1 cellular context compared by ENCODE assay signal in genomic region chr14:23034498-23035302, GRCh38.
TF ChIP-seq lines count a peak whose summit lies in the region.

Gene PSMB5 (minus strand): TSS chr14:23034900. CDS start chr14:23034881, 19 bp downstream.

TF ChIP-seq in K562, 482 proteins besides CTCF, POLR2A, EP300 and RAD21 (continued from another document and continues in another):
- no peak for TF ChIP-seq CUX1 (CRISPR knock-in tag; IDR thresholded peaks at IDR 0.05)
- TF ChIP-seq KDM1A (IDR thresholded peaks at IDR 0.05): no peak
- TF ChIP-seq SP2 (IDR thresholded peaks at IDR 0.05; ENCODE audit: extremely low read depth, low read depth, low read length, poor library complexity, severe bottlenecking): no peak
- TF ChIP-seq ZNF507 (tag; conservative IDR thresholded peaks at IDR 0.05): no peak
- peak; percentile 79 for TF ChIP-seq MAFF (IDR thresholded peaks at IDR 0.05; ENCODE audit: low read length)
- no peak for TF ChIP-seq ZNF695 (CRISPR knock-in tag; IDR thresholded peaks at IDR 0.05)
- TF ChIP-seq ZNF282 (CRISPR knock-in tag; IDR thresholded peaks at IDR 0.05): no peak
- TF ChIP-seq, protein P1, sequence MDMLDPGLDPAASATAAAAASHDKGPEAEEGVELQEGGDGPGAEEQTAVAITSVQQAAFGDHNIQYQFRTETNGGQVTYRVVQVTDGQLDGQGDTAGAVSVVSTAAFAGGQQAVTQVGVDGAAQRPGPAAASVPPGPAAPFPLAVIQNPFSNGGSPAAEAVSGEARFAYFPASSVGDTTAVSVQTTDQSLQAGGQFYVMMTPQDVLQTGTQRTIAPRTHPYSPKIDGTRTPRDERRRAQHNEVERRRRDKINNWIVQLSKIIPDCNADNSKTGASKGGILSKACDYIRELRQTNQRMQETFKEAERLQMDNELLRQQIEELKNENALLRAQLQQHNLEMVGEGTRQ (CRISPR knock-in tag; IDR thresholded peaks at IDR 0.05): no peak
- TF ChIP-seq, protein P2, sequence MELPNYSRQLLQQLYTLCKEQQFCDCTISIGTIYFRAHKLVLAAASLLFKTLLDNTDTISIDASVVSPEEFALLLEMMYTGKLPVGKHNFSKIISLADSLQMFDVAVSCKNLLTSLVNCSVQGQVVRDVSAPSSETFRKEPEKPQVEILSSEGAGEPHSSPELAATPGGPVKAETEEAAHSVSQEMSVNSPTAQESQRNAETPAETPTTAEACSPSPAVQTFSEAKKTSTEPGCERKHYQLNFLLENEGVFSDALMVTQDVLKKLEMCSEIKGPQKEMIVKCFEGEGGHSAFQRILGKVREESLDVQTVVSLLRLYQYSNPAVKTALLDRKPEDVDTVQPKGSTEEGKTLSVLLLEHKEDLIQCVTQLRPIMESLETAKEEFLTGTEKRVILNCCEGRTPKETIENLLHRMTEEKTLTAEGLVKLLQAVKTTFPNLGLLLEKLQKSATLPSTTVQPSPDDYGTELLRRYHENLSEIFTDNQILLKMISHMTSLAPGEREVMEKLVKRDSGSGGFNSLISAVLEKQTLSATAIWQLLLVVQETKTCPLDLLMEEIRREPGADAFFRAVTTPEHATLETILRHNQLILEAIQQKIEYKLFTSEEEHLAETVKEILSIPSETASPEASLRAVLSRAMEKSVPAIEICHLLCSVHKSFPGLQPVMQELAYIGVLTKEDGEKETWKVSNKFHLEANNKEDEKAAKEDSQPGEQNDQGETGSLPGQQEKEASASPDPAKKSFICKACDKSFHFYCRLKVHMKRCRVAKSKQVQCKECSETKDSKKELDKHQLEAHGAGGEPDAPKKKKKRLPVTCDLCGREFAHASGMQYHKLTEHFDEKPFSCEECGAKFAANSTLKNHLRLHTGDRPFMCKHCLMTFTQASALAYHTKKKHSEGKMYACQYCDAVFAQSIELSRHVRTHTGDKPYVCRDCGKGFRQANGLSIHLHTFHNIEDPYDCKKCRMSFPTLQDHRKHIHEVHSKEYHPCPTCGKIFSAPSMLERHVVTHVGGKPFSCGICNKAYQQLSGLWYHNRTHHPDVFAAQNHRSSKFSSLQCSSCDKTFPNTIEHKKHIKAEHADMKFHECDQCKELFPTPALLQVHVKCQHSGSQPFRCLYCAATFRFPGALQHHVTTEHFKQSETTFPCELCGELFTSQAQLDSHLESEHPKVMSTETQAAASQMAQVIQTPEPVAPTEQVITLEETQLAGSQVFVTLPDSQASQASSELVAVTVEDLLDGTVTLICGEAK (IDR thresholded peaks at IDR 0.05): peak; percentile 94
- TF ChIP-seq, protein P2 (CRISPR knock-in tag; IDR thresholded peaks at IDR 0.05): no peak
- TF ChIP-seq TCF7L2 (IDR thresholded peaks at IDR 0.05; ENCODE audit: low read depth, low read length): no peak
- TF ChIP-seq, protein P3, sequence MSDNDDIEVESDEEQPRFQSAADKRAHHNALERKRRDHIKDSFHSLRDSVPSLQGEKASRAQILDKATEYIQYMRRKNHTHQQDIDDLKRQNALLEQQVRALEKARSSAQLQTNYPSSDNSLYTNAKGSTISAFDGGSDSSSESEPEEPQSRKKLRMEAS (CRISPR knock-in tag; IDR thresholded peaks at IDR 0.05): peak; percentile 75
- no peak for TF ChIP-seq HDAC6 (IDR thresholded peaks at IDR 0.05; ENCODE audit: low read depth, low read length)
- peak; percentile 78 for TF ChIP-seq E2F8 (IDR thresholded peaks at IDR 0.05; ENCODE audit: low read depth, partially characterized antibody)
- 0 out of 2 replicates have a peak, but pooled peaks have one; percentile 68 for TF ChIP-seq ZBTB17 (CRISPR knock-in tag; IDR thresholded peaks at IDR 0.05)
- TF ChIP-seq NFATC3 (IDR thresholded peaks at IDR 0.05): no peak
- no peak for TF ChIP-seq ZNF764 (CRISPR knock-in tag; IDR thresholded peaks at IDR 0.05; ENCODE audit: low read depth)
- 0 out of 2 replicates have a peak, but pooled peaks have one; percentile 25 for TF ChIP-seq SMAD4 (CRISPR knock-in tag; conservative IDR thresholded peaks at IDR 0.05)
- peak; percentile 76 for TF ChIP-seq MAFK (IDR thresholded peaks at IDR 0.05; ENCODE audit: low read length)
- TF ChIP-seq SIX5 (IDR thresholded peaks at IDR 0.05; ENCODE audit: borderline replicate concordance in 1 of 2, insufficient read depth in 1 of 2, low read depth in 1 of 2, low read length in 2 of 2): peak; percentile 67 to 76
- TF ChIP-seq EWSR1 (IDR thresholded peaks at IDR 0.05; ENCODE audit: borderline replicate concordance, low read depth, partially characterized antibody): no peak
- no peak for TF ChIP-seq KAT7 (CRISPR knock-in tag; IDR thresholded peaks at IDR 0.05; ENCODE audit: borderline replicate concordance)
- TF ChIP-seq RBBP5 (IDR thresholded peaks at IDR 0.05; ENCODE audit: borderline replicate concordance, insufficient read depth, low read length, poor library complexity, severe bottlenecking): peak; percentile 55
- TF ChIP-seq BMI1 (IDR thresholded peaks at IDR 0.05; ENCODE audit: low read length): no peak
- 0 out of 2 replicates have a peak, but pooled peaks have one; percentile 34 for TF ChIP-seq KLF16 (IDR thresholded peaks at IDR 0.05)
- no peak for TF ChIP-seq SRSF1 (IDR thresholded peaks at IDR 0.05; ENCODE audit: low read depth, low read length)
- peak; percentile 98 for TF ChIP-seq CEBPB (tag; IDR thresholded peaks at IDR 0.05)
- peak; percentile 87 for TF ChIP-seq POLR2G (IDR thresholded peaks at IDR 0.05; ENCODE audit: low read depth, low read length)
- TF ChIP-seq SMAD3 (CRISPR knock-in tag; conservative IDR thresholded peaks at IDR 0.05): no peak; the same call in 1 of the 2 replicates
- no peak for TF ChIP-seq KLF10 (CRISPR knock-in tag; IDR thresholded peaks at IDR 0.05)
- TF ChIP-seq TCF3 (CRISPR knock-in tag; IDR thresholded peaks at IDR 0.05): no peak
- no peak for TF ChIP-seq SMARCA5 (IDR thresholded peaks at IDR 0.05)
- no peak for TF ChIP-seq KHSRP (IDR thresholded peaks at IDR 0.05)
- TF ChIP-seq CLOCK (CRISPR knock-in tag; IDR thresholded peaks at IDR 0.05; ENCODE audit: borderline replicate concordance): no peak
- TF ChIP-seq RBM14 (IDR thresholded peaks at IDR 0.05; ENCODE audit: borderline replicate concordance, insufficient read depth, low read depth, low read length): no peak
- no peak for TF ChIP-seq PTRF (tag; IDR thresholded peaks at IDR 0.05)
